In genomic region chr2:151484100-151484499, GRCh38 we compare ENCODE assay signal across 8 cellular contexts.
"Had no signal": no experiment of that assay in that cellular context is flagged by ENCODE, and none has a peak within 500 bp of the region (broad histone marks: within the 10 kb centered on the region; RNA-seq: fewer than 3 reads in every experiment).

No MANE protein-coding gene starts in this region.

- H3K4me2 ChIP-seq: GM23338 had no signal

- H3K4me3 ChIP-seq: GM23338, K562 had no signal

- H2AFZ ChIP-seq: GM23338 had no signal

- H3K27ac ChIP-seq: HL-60 had no signal

- DNase-seq: H9, HCEC 1CT, IMR-90, KG1 had no signal

- FAIRE-seq: H54, K562 had no signal
